Comparison of ENCODE assay signal across 18 cellular contexts in the genomic region with DNA sequence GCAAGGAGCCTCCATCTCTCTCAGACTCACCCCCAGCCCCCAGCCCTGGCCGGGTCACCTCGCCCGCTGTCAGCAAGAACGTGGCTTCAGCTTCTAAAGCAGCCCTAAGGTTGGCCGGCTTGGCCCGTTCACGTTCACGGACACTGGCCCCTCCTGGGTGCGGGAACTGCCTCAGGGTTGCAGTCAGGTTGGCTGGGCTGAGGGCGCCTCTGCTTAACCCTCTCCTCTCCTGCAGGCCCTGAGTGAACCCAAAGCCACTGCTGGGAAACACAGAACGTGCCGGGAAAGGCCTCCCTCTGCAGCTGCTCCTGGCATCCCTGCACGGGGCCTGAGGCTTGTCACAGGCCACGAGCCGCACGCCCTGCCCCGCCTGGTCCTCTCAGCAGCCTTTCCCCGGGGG.
"Had no signal": no experiment of that assay in that cellular context is flagged by ENCODE, and none has a peak within 500 bp of the region (broad histone marks: within the 10 kb centered on the region; RNA-seq: fewer than 3 reads in every experiment).

No MANE protein-coding gene starts in this region.

- H3K9me3 Mint-ChIP-seq: activated T-cell treated with anti-CD3 and anti-CD28 coated beads, Interleukin-2, amount 50 U/mL, for 72 hours; naive thymus-derived CD8-positive, alpha-beta T cell had no signal

- H3K36me3 ChIP-seq: brain microvascular endothelial cell, colonic mucosa, pancreas, WERI-Rb-1 had no signal

- H3K4me3 ChIP-seq: colonic mucosa, pancreas, tibial artery had no signal

- H3K4me1 ChIP-seq: colonic mucosa, foreskin keratinocyte, pancreas had no signal

- H3K4me1 Mint-ChIP-seq: naive thymus-derived CD8-positive, alpha-beta T cell had no signal

- H3K27me3 Mint-ChIP-seq: naive thymus-derived CD8-positive, alpha-beta T cell; T-helper 17 cell had no signal

- H3K9me3 ChIP-seq: colonic mucosa, pancreas, tibial artery had no signal

- ATAC-seq: activated T-cell treated with anti-CD3 and anti-CD28 coated beads, Interleukin-2, amount 50 U/mL, for 72 hours; foreskin keratinocyte; left ventricle myocardium superior; naive thymus-derived CD8-positive, alpha-beta T cell; pancreas; sciatic nerve; T-helper 17 cell had no signal

- H3K36me3 Mint-ChIP-seq: naive thymus-derived CD8-positive, alpha-beta T cell had no signal

- DNase-seq: activated CD4-positive, alpha-beta T cell treated with anti-CD3 and anti-CD28 coated beads, Interleukin-2, amount 50 U/mL, for 4 hours; activated effector memory CD4-positive, alpha-beta T cell treated with anti-CD3 and anti-CD28 coated beads, Interleukin-2, amount 50 U/mL, for 16 hours; activated naive CD4-positive, alpha-beta T cell treated with anti-CD3 and anti-CD28 coated beads, Interleukin-2, amount 50 U/mL, for 16 hours; activated T-cell treated with anti-CD3 and anti-CD28 coated beads, Interleukin-2, amount 50 U/mL, for 72 hours; aorta; brain microvascular endothelial cell; central memory CD4-positive, alpha-beta T cell; colonic mucosa; foreskin keratinocyte; hypothalamus; left ventricle myocardium superior; naive thymus-derived CD8-positive, alpha-beta T cell; pancreas; stimulated activated naive CD4-positive, alpha-beta T cell; T-helper 17 cell; tibial artery; WERI-Rb-1 had no signal

- H3K27ac ChIP-seq: brain microvascular endothelial cell, colonic mucosa, foreskin keratinocyte, pancreas, tibial artery, WERI-Rb-1 had no signal

- H3K27me3 ChIP-seq: brain microvascular endothelial cell, colonic mucosa, foreskin keratinocyte, pancreas, tibial artery had no signal

- H3K27ac Mint-ChIP-seq: activated T-cell treated with anti-CD3 and anti-CD28 coated beads, Interleukin-2, amount 50 U/mL, for 72 hours; naive thymus-derived CD8-positive, alpha-beta T cell; T-helper 17 cell had no signal

- H3K4me3 Mint-ChIP-seq: activated T-cell treated with anti-CD3 and anti-CD28 coated beads, Interleukin-2, amount 50 U/mL, for 72 hours; naive thymus-derived CD8-positive, alpha-beta T cell; T-helper 17 cell had no signal

- FAIRE-seq: pancreas had no signal
